Comparison of ENCODE assay signal across 30 cellular contexts in the genomic region with DNA sequence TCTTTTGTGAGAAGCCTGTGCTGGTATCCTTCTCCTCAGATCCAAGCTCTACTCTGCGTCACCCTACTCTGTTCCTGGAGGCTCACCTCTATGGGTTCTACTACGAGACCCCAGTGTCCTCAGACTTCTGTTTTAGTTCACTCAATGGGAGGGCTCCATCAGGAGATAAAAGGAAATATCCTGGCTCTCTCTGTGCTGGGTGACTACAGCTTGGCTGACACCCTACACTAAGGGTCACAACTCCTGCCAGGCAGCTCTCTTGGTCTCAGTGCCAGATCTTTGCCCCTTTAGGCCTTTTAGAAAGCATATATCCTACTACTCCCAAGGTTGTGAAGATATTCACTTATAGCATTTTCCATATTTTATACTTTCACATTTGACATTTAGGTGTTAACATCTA.
"Had no signal": no experiment of that assay in that cellular context is flagged by ENCODE, and none has a peak within 500 bp of the region (broad histone marks: within the 10 kb centered on the region; RNA-seq: fewer than 3 reads in every experiment).

No MANE protein-coding gene starts in this region.

- H3K4me1 ChIP-seq: ascending aorta, SJCRH30 had no signal

- H3K9me3 Mint-ChIP-seq: activated CD4-positive, alpha-beta T cell treated with anti-CD3 and anti-CD28 coated beads, Interleukin-2, amount 10 ng/mL, durations not matched to agents 24 days and 14 days; activated CD8-positive, alpha-beta T cell treated with anti-CD3 and anti-CD28 coated beads for 36 hours; activated naive CD4-positive, alpha-beta T cell treated with anti-CD3 and anti-CD28 coated beads, Interleukin-2, amount 50 U/mL, for 24 hours; activated naive CD8-positive, alpha-beta T cell treated with anti-CD3 and anti-CD28 coated beads, Interleukin-2, amount 10 ng/mL, durations not matched to agents 7 days and 5 days; activated T-helper 2 cell treated with anti-CD3 and anti-CD28 coated beads, Interferon-gamma antibody, Interleukin-2, Interleukin-4, amounts not matched to agents 10 μg/mL and 5 μg/mL and 100 μg/mL, durations not matched to agents 14 hours and 24 hours and 36 hours; central memory CD8-positive, alpha-beta T cell had no signal

- H3K4me3 Mint-ChIP-seq: activated CD4-positive, alpha-beta T cell treated with anti-CD3 and anti-CD28 coated beads, Interleukin-2, amount 10 ng/mL, durations not matched to agents 24 days and 14 days; activated CD8-positive, alpha-beta T cell treated with anti-CD3 and anti-CD28 coated beads for 36 hours; activated naive CD4-positive, alpha-beta T cell treated with anti-CD3 and anti-CD28 coated beads, Interleukin-2, amount 50 U/mL, for 24 hours; activated naive CD8-positive, alpha-beta T cell treated with anti-CD3 and anti-CD28 coated beads, Interleukin-2, amount 10 ng/mL, durations not matched to agents 7 days and 5 days; central memory CD8-positive, alpha-beta T cell had no signal

- H3K27me3 Mint-ChIP-seq: activated CD4-positive, alpha-beta T cell treated with anti-CD3 and anti-CD28 coated beads, Interleukin-2, amount 10 ng/mL, durations not matched to agents 24 days and 14 days; activated CD8-positive, alpha-beta T cell treated with anti-CD3 and anti-CD28 coated beads for 36 hours; activated naive CD4-positive, alpha-beta T cell treated with anti-CD3 and anti-CD28 coated beads, Interleukin-2, amount 50 U/mL, for 24 hours; activated naive CD8-positive, alpha-beta T cell treated with anti-CD3 and anti-CD28 coated beads, Interleukin-2, amount 10 ng/mL, durations not matched to agents 7 days and 5 days; central memory CD8-positive, alpha-beta T cell had no signal

- H3K9me3 ChIP-seq: ascending aorta, SJCRH30 had no signal

- H3K27ac Mint-ChIP-seq: activated CD4-positive, alpha-beta T cell treated with anti-CD3 and anti-CD28 coated beads, Interleukin-2, amount 10 ng/mL, durations not matched to agents 24 days and 14 days; activated CD8-positive, alpha-beta T cell treated with anti-CD3 and anti-CD28 coated beads for 36 hours; activated naive CD4-positive, alpha-beta T cell treated with anti-CD3 and anti-CD28 coated beads, Interleukin-2, amount 50 U/mL, for 24 hours; activated naive CD8-positive, alpha-beta T cell treated with anti-CD3 and anti-CD28 coated beads, Interleukin-2, amount 10 ng/mL, durations not matched to agents 7 days and 5 days; activated T-helper 2 cell treated with anti-CD3 and anti-CD28 coated beads, Interferon-gamma antibody, Interleukin-2, Interleukin-4, amounts not matched to agents 10 μg/mL and 5 μg/mL and 100 μg/mL, durations not matched to agents 14 hours and 24 hours and 36 hours had no signal

- DNase-seq: activated CD4-positive, alpha-beta T cell treated with anti-CD3 and anti-CD28 coated beads, Interleukin-2, amount 10 ng/mL, durations not matched to agents 24 days and 14 days; activated CD4-positive, alpha-beta T cell treated with anti-CD3 and anti-CD28 coated beads, Interleukin-2, amount 50 U/mL, for 4 hours; activated CD8-positive, alpha-beta T cell treated with anti-CD3 and anti-CD28 coated beads for 36 hours; activated gamma-delta T cell; activated naive CD4-positive, alpha-beta T cell treated with Interleukin-2 at 50 U/mL for 16 hours; activated naive CD8-positive, alpha-beta T cell treated with anti-CD3 and anti-CD28 coated beads, Interleukin-2, amount 10 ng/mL, durations not matched to agents 7 days and 5 days; activated T-cell treated with anti-CD3 and anti-CD28 coated beads, Interleukin-2, amount 50 U/mL, for 48 hours; amygdala; NCI-H1092 treated with DMSO at 0.1 percent for 48 hours; NCI-H1417; NCI-H146; NCI-H187; NCI-H2029 treated with DMSO at 0.1 percent for 48 hours; NCI-H2171 treated with DMSO at 0.1 percent for 48 hours; NCI-H2227 treated with DMSO at 0.1 percent for 48 hours; NCI-H446 treated with DMSO at 0.1 percent for 48 hours; NCI-H524 treated with DMSO at 0.1 percent for 48 hours; NK-92 treated with Interleukin-12 subunit alpha and Interleukin-12 subunit beta, amount 100 ng/mL, for 24 hours; PC-9; SHP77; SJCRH30; T1000 had no signal

- H3K4me2 ChIP-seq: PC-9 had no signal

- H3K4me3 ChIP-seq: ascending aorta, cardiac muscle cell, K562, PC-9, SJCRH30, SK-N-MC had no signal

- H2AFZ ChIP-seq: PC-9 had no signal

- ATAC-seq: activated CD8-positive, alpha-beta T cell treated with anti-CD3 and anti-CD28 coated beads for 36 hours; K562 had no signal

- H3K4me1 Mint-ChIP-seq: activated CD4-positive, alpha-beta T cell treated with anti-CD3 and anti-CD28 coated beads, Interleukin-2, amount 10 ng/mL, durations not matched to agents 24 days and 14 days; activated naive CD8-positive, alpha-beta T cell treated with anti-CD3 and anti-CD28 coated beads, Interleukin-2, amount 10 ng/mL, durations not matched to agents 7 days and 5 days; central memory CD8-positive, alpha-beta T cell had no signal

- H3K27me3 ChIP-seq: ascending aorta, cardiac muscle cell, SJCRH30 had no signal

- H3K27ac ChIP-seq: ascending aorta, cardiac muscle cell, PC-9, RWPE1, SJCRH30, SK-N-MC had no signal
